In genomic region chr12:46148706-46149463, GRCh38 we compare ENCODE assay signal across 19 cellular contexts.
DNase-seq lines count a peak whose midpoint lies in the region; ATAC-seq and TF ChIP-seq lines count a peak whose summit lies in the region.
"Had no signal": no experiment of that assay in that cellular context is flagged by ENCODE, and none has a peak within 500 bp of the region (broad histone marks: within the 10 kb centered on the region; RNA-seq: fewer than 3 reads in every experiment).

No MANE protein-coding gene starts in this region.

- H3K4me1 Mint-ChIP-seq in activated T-helper 2 cell treated with anti-CD3 and anti-CD28 coated beads, Interferon-gamma antibody, Interleukin-2, Interleukin-4, amounts not matched to agents 10 μg/mL and 5 μg/mL and 100 μg/mL, durations not matched to agents 14 hours and 24 hours and 36 hours (ENCODE audit: low read depth): no peaks in the 10 kb centered on the region

- no peak overlapping the region for H3K27ac Mint-ChIP-seq in activated T-helper 2 cell treated with anti-CD3 and anti-CD28 coated beads, Interferon-gamma antibody, Interleukin-2, Interleukin-4, amounts not matched to agents 10 μg/mL and 5 μg/mL and 100 μg/mL, durations not matched to agents 14 hours and 24 hours and 36 hours
- H3K27ac Mint-ChIP-seq: GM23338 had no signal

- no peak for TF ChIP-seq POLR2A in spleen (IDR thresholded peaks at IDR 0.05)

- WGBS in spleen, 5 donors: 89 to 97% (median 92%) methylated on average over 2 of the region's 2 CpGs

- H3K4me1 ChIP-seq in mucosa of descending colon (ENCODE audit: low read depth) (peaks cover 11% of the 10 kb centered on the region), spleen (peaks cover 0 to 11% (median 5%) of the 10 kb centered on the region in 6 donors)

- no peak overlapping the region for H3K27ac ChIP-seq in spleen
- H3K27ac ChIP-seq: A549, C4-2B had no signal

- TF ChIP-seq CTCF in AG10803 (conservative IDR thresholded peaks at IDR 0.05; ENCODE audit: low read length): no peak
- TF ChIP-seq CTCF in mucosa of descending colon (IDR thresholded peaks at IDR 0.05): no peak
- TF ChIP-seq CTCF in spleen (IDR thresholded peaks at IDR 0.05 in 8 of 11, conservative IDR thresholded peaks at IDR 0.05 in 3 of 11): no peak

- H3K27me3 ChIP-seq in spleen (replicated peaks in 1 of 7): peaks cover 0 to 10% (median 0%) of the 10 kb centered on the region in 7 donors

- no peak overlapping the region for H3K4me3 Mint-ChIP-seq in activated T-helper 2 cell treated with anti-CD3 and anti-CD28 coated beads, Interferon-gamma antibody, Interleukin-2, Interleukin-4, amounts not matched to agents 10 μg/mL and 5 μg/mL and 100 μg/mL, durations not matched to agents 14 hours and 24 hours and 36 hours (ENCODE audit: low read depth)
- H3K4me3 Mint-ChIP-seq: GM23338 had no signal

- ATAC-seq in mucosa of descending colon (peak; percentile 95), GM18498 (IDR thresholded peaks at IDR 0.05; ENCODE audit: unreplicated experiment) (no peak)
- ATAC-seq: A549, GM23338 had no signal

- H3K27me3 Mint-ChIP-seq in activated T-helper 2 cell treated with anti-CD3 and anti-CD28 coated beads, Interferon-gamma antibody, Interleukin-2, Interleukin-4, amounts not matched to agents 10 μg/mL and 5 μg/mL and 100 μg/mL, durations not matched to agents 14 hours and 24 hours and 36 hours (ENCODE audit: low read depth): peaks cover 41% of the 10 kb centered on the region

- DNase-seq in AG10803 (ENCODE audit: low read depth) (peak; percentile 46), HT-29 (ENCODE audit: low spot score) (peak; percentile 29), amniotic epithelial cell (ENCODE audit: low read depth) (peak; percentile 61), mucosa of descending colon (peak in 1 of 3 donors; percentile 36), pons (ENCODE audit: low spot score) (no peak), spleen (no peak)
- no peak for DNase-seq in activated T-helper 2 cell treated with anti-CD3 and anti-CD28 coated beads, Interferon-gamma antibody, Interleukin-2, Interleukin-4, amounts not matched to agents 10 μg/mL and 5 μg/mL and 100 μg/mL, durations not matched to agents 14 hours and 24 hours and 36 hours (ENCODE audit: low spot score)
- DNase-seq: GDM1, HCEC 1CT, Kasumi-1, NCI-H1105, NCI-H2107, NCI-H510A, NCI-H774, SIG-M5 had no signal

- intact Hi-C loops in mucosa of descending colon (cut with DNase I, micrococcal nuclease): no loop called here
- intact Hi-C loops in spleen (cut with DNase I; ENCODE audit: low total_unique reads): loop anchor here (10.0 kb wide), 1 partner anchor 516 kb away; no protein-coding TSS in a partner anchor
- intact Hi-C loops in activated T-helper 2 cell treated with anti-CD3 and anti-CD28 coated beads, Interferon-gamma antibody, Interleukin-2, Interleukin-4, amounts not matched to agents 10 μg/mL and 5 μg/mL and 100 μg/mL, durations not matched to agents 14 hours and 24 hours and 36 hours (cut with micrococcal nuclease): no loop called here

- H3K9me3 ChIP-seq in mucosa of descending colon (no peaks in the 10 kb centered on the region), spleen (no peaks in the 10 kb centered on the region)
- H3K9me3 ChIP-seq: A549 had no signal

- H3K9me3 Mint-ChIP-seq in activated T-helper 2 cell treated with anti-CD3 and anti-CD28 coated beads, Interferon-gamma antibody, Interleukin-2, Interleukin-4, amounts not matched to agents 10 μg/mL and 5 μg/mL and 100 μg/mL, durations not matched to agents 14 hours and 24 hours and 36 hours: no peaks in the 10 kb centered on the region
- H3K9me3 Mint-ChIP-seq: GM23338 had no signal

- H3K36me3 ChIP-seq in mucosa of descending colon (ENCODE audit: low read depth) (no peaks in the 10 kb centered on the region), spleen (no peaks in the 10 kb centered on the region)

- H3K36me3 Mint-ChIP-seq in activated T-helper 2 cell treated with anti-CD3 and anti-CD28 coated beads, Interferon-gamma antibody, Interleukin-2, Interleukin-4, amounts not matched to agents 10 μg/mL and 5 μg/mL and 100 μg/mL, durations not matched to agents 14 hours and 24 hours and 36 hours (ENCODE audit: low read depth): no peaks in the 10 kb centered on the region

- H3K4me3 ChIP-seq in AG10803 (ENCODE audit: low read length) (no peak overlapping the region), mucosa of descending colon (no peak overlapping the region), spleen (no peak overlapping the region)
- H3K4me3 ChIP-seq: A549, GM23338 had no signal

Comparison
In these comparisons a context has a peak if more than half of its experiments do, and no peak if none do; other contexts are left out.
1. DNase-seq: peak in AG10803 (single experiment), HT-29 (single experiment) and amniotic epithelial cell (single experiment); none in pons (single experiment), spleen (single experiment) and activated T-helper 2 cell treated with anti-CD3 and anti-CD28 coated beads, Interferon-gamma antibody, Interleukin-2, Interleukin-4, amounts not matched to agents 10 μg/mL and 5 μg/mL and 100 μg/mL, durations not matched to agents 14 hours and 24 hours and 36 hours (single experiment).